ENCODE assay signal across 1 cellular context in genomic region chr6:41071923-41072835, GRCh38.
TF ChIP-seq lines count a peak whose summit lies in the region.

Gene OARD1 (minus strand): TSS chr6:41072356. CDS start chr6:41071634, 722 bp downstream.

TF ChIP-seq in HepG2, 621 proteins besides CTCF, POLR2A, EP300 and RAD21 (continued from another document and continues in another):
- TF ChIP-seq ZNF318 (CRISPR knock-in tag; IDR thresholded peaks at IDR 0.05) = peak; percentile 63; the same call in 1 of the 2 replicates
- no peak for TF ChIP-seq ZFP36 (IDR thresholded peaks at IDR 0.05; ENCODE audit: borderline replicate concordance, low read depth, low read length, partially characterized antibody)
- peak; percentile 83 for TF ChIP-seq ZNF580 (CRISPR knock-in tag; IDR thresholded peaks at IDR 0.05; ENCODE audit: borderline replicate concordance, low read depth)
- peak; percentile 95 for TF ChIP-seq PHF21A (CRISPR knock-in tag; IDR thresholded peaks at IDR 0.05)
- TF ChIP-seq MAFG (CRISPR knock-in tag; IDR thresholded peaks at IDR 0.05) = no peak
- TF ChIP-seq YEATS4 (CRISPR knock-in tag; IDR thresholded peaks at IDR 0.05; ENCODE audit: borderline replicate concordance) = peak; percentile 83
- 0 out of 2 replicates have a peak, but pooled peaks have one; percentile 14 for TF ChIP-seq ZBTB44 (CRISPR knock-in tag; IDR thresholded peaks at IDR 0.05)
- no peak for TF ChIP-seq MZF1 (CRISPR knock-in tag; IDR thresholded peaks at IDR 0.05; ENCODE audit: borderline replicate concordance)
- TF ChIP-seq KIAA2018 (CRISPR knock-in tag; IDR thresholded peaks at IDR 0.05; ENCODE audit: borderline replicate concordance) = no peak
- no peak for TF ChIP-seq ZNF646 (CRISPR knock-in tag; IDR thresholded peaks at IDR 0.05)
- no peak for TF ChIP-seq ZNF691 (CRISPR knock-in tag; IDR thresholded peaks at IDR 0.05; ENCODE audit: borderline replicate concordance, low read depth)
- peak; percentile 41; the same call in 1 of the 2 replicates for TF ChIP-seq ATF2 (CRISPR knock-in tag; IDR thresholded peaks at IDR 0.05)
- peak; percentile 63; the same call in 1 of the 2 replicates for TF ChIP-seq MED13 (CRISPR knock-in tag; IDR thresholded peaks at IDR 0.05)
- TF ChIP-seq GABPA (IDR thresholded peaks at IDR 0.05; ENCODE audit: low read depth, low read length) = peak; percentile 91
- TF ChIP-seq GABPA (CRISPR knock-in tag; IDR thresholded peaks at IDR 0.05; ENCODE audit: low read depth) = peak; percentile 97
- TF ChIP-seq TFDP1 (CRISPR knock-in tag; IDR thresholded peaks at IDR 0.05; ENCODE audit: borderline replicate concordance) = peak; percentile 97
